Comparison of ENCODE assay signal across 8 cellular contexts in the genomic region with DNA sequence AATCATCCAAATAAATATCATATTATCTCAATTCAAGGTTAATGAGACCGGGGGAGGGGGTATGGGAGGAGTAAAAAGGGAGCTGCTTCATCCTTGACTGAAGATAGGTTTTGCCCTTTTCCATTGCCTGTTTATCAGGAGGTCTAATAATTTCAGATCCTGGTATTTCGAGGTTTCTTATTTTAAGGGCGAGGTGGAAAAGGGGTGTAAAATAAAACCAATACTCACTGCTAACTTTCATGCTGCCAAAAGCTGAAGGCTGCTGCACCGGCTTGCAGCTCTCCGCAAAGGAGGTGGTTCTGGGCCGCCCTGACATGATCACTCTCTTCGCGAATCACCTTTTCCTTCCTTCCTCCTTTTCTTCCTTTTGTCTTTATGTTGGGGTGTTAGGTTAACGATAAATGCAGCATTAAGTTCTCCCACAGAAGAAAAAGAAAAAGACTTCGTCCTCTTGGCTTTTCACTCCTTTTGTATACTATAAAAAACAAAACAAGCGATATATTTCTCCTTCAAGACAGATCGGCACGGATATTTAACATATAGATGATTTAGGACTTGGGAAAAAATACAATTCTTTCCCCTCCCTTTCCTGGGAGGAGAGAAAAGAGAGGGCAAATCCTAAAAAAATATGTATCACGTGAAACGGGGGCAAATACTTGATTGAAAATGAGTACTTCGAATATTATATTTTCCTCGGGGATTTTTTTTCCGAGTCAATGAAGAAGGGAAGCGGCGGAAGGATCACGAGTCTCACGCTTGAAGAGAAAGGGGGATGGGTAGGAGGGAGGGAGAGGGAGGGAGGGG. TPM values are rescaled to one million over a fixed set of nuclear protein-coding genes. Genes with fewer than 3 reads are reported as not detected.
DNase-seq lines count a peak whose midpoint lies in the region; ATAC-seq and TF ChIP-seq lines count a peak whose summit lies in the region.

No MANE protein-coding gene starts in this region.

- no peak overlapping the region for H2BK20ac ChIP-seq in IMR-90 (ENCODE audit: low read depth, low read length)

- H3K4me3 ChIP-seq in IMR-90 (ENCODE audit: insufficient read depth, low read depth, low read length): peak overlapping the region; percentile 79
- H3K4me3 ChIP-seq in fibroblast of lung (replicated peaks in 1 of 4; ENCODE audit: control extremely low read depth in 1 of 4, insufficient read depth in 1 of 4, low read depth in 3 of 4, low read length in 4 of 4): peak overlapping the region; percentile 77 to 98 (median 86)
- H3K4me3 ChIP-seq in ovary: peak overlapping the region; percentile 97

- H3K27me3 ChIP-seq in IMR-90 (ENCODE audit: control insufficient read depth, insufficient read depth, low read length) (no peaks in the 10 kb centered on the region), fibroblast of lung (ENCODE audit: control insufficient read depth, insufficient read depth, low read length) (no peaks in the 10 kb centered on the region), ovary (no peaks in the 10 kb centered on the region)

- intact Hi-C loops in IMR-90 (cut with micrococcal nuclease): loop anchor here (1.0 to 10.0 kb wide), 5 partner anchors 84 to 464 kb away; no protein-coding TSS in a partner anchor
- intact Hi-C loops in ovary (cut with DNase I): loop anchor here in 1 of 4 donors (10.0 kb wide), 1 partner anchor 261 kb away; no protein-coding TSS in a partner anchor

- H2BK120ac ChIP-seq in IMR-90 (ENCODE audit: low read depth, low read length): 0 out of 2 replicates have a peak overlapping the region, but pooled peaks have one; percentile 9

- ATAC-seq in IMR-90 (ENCODE audit: low read depth) (no peak), GM19328 (IDR thresholded peaks at IDR 0.05; ENCODE audit: unreplicated experiment) (no peak), GM21381 (IDR thresholded peaks at IDR 0.05; ENCODE audit: unreplicated experiment) (no peak), HG03196 (IDR thresholded peaks at IDR 0.05; ENCODE audit: unreplicated experiment) (no peak)

- TF ChIP-seq POLR2A in IMR-90 (IDR thresholded peaks at IDR 0.05; ENCODE audit: low read depth, low read length) (no peak), ovary (IDR thresholded peaks at IDR 0.05) (no peak)

- H3K36me3 ChIP-seq in IMR-90 (ENCODE audit: control insufficient read depth, insufficient read depth, low read length): no peaks in the 10 kb centered on the region
- no peaks in the 10 kb centered on the region for H3K36me3 ChIP-seq in fibroblast of lung (ENCODE audit: control insufficient read depth, insufficient read depth, low read length)
- H3K36me3 ChIP-seq in ovary: no peaks in the 10 kb centered on the region

- TF ChIP-seq EP300 in ovary (IDR thresholded peaks at IDR 0.05): no peak

- peak overlapping the region; percentile 66 for H3K14ac ChIP-seq in IMR-90 (replicated peaks; ENCODE audit: low read depth, low read length)

- H4K20me1 ChIP-seq in IMR-90 (ENCODE audit: insufficient read depth, low read length): peaks cover 48% of the 10 kb centered on the region
- peaks cover 12% of the 10 kb centered on the region for H4K20me1 ChIP-seq in fibroblast of lung (ENCODE audit: control insufficient read depth, extremely low read depth, insufficient read depth, low read length)

- H3K9me3 ChIP-seq in IMR-90 (ENCODE audit: control insufficient read depth, insufficient read depth, low read length) (no peaks in the 10 kb centered on the region), fibroblast of lung (ENCODE audit: control insufficient read depth, insufficient read depth, low read depth, low read length) (no peaks in the 10 kb centered on the region), ovary (no peaks in the 10 kb centered on the region)

- H3K56ac ChIP-seq in IMR-90 (ENCODE audit: extremely low read depth, insufficient read depth, low read length): peak overlapping the region; percentile 79

- peak overlapping the region; percentile 66 for H3K23ac ChIP-seq in IMR-90 (ENCODE audit: low read depth, low read length)

- H2AK5ac ChIP-seq in IMR-90 (ENCODE audit: low read depth, low read length): no peak overlapping the region

- DNase-seq in Daoy (ENCODE audit: low read depth) (peak; percentile 20), IMR-90 (peak; percentile 85), fibroblast of lung (ENCODE audit: low read depth in 2 of 2) (peak; percentile 89 to 93), ovary (peak in 4 of 5 donors; percentile 25 to 77 (median 35))

- peaks cover 2% of the 10 kb centered on the region; the same call in 1 of the 2 replicates for H3K9me1 ChIP-seq in IMR-90 (ENCODE audit: insufficient read depth, low read length)

- peak overlapping the region; percentile 90 for H2BK5ac ChIP-seq in IMR-90 (ENCODE audit: low read depth, low read length, poor library complexity, severe bottlenecking)

- BruUV-seq in IMR-90 (replicated peaks; lab: Mats Ljungman, UMichigan): no TSS peak

- peak overlapping the region; percentile 95 for H3K27ac ChIP-seq in IMR-90 (ENCODE audit: insufficient read depth, low read length)
- peak overlapping the region; percentile 100 for H3K27ac ChIP-seq in VCaP
- H3K27ac ChIP-seq in fibroblast of lung (ENCODE audit: insufficient read depth, low read length): peak overlapping the region; percentile 99
- peak overlapping the region; percentile 91 to 97 for H3K27ac ChIP-seq in ovary

- H3K79me2 ChIP-seq in fibroblast of lung (ENCODE audit: control insufficient read depth, insufficient read depth, low read length): peaks cover 62% of the 10 kb centered on the region

- CTCF ChIA-PET in IMR-90 (lab: Yijun Ruan, JAX): interaction anchor here (0.6 kb wide), 1 partner anchor 410 kb away, joined by 5 read pairs; no protein-coding TSS in a partner anchor

- H2BK15ac ChIP-seq in IMR-90 (ENCODE audit: low read depth, low read length): no peak overlapping the region

- dilution Hi-C loops in IMR-90 (cut with HindIII; ENCODE audit: low sequenced_read_pairs, unreplicated experiment): no loop called here

- peak overlapping the region; percentile 58 for H3K4ac ChIP-seq in IMR-90 (ENCODE audit: low read depth, low read length)

- peak overlapping the region; percentile 66; the same call in 1 of the 2 replicates for H3K18ac ChIP-seq in IMR-90 (ENCODE audit: low read depth, low read length)

- no peak; the same call in 1 of the 2 replicates for TF ChIP-seq RAD21 in IMR-90 (IDR thresholded peaks at IDR 0.05; ENCODE audit: low read length)

- H4K91ac ChIP-seq in IMR-90 (ENCODE audit: insufficient read depth, low read depth, low read length): no peak overlapping the region

- peak overlapping the region; percentile 90 for H2AFZ ChIP-seq in IMR-90 (replicated peaks; ENCODE audit: low read length, poor library complexity)
- H2AFZ ChIP-seq in fibroblast of lung (ENCODE audit: low read length): no peak overlapping the region

- H4K8ac ChIP-seq in IMR-90 (ENCODE audit: low read depth in 2 of 2, low read length in 2 of 2): peak overlapping the region in 1 of 2 experiments; percentile 42; a peak in 1 of 4 replicates

- H4K5ac ChIP-seq in IMR-90 (ENCODE audit: low read depth, low read length): no peak overlapping the region; the same call in 1 of the 2 replicates

- H3K4me2 ChIP-seq in IMR-90 (ENCODE audit: low read depth, low read length): peak overlapping the region; percentile 89
- peak overlapping the region; percentile 76 for H3K4me2 ChIP-seq in fibroblast of lung (ENCODE audit: extremely low read depth, insufficient read depth, low read length)

- H3K9ac ChIP-seq in IMR-90 (ENCODE audit: low read depth, low read length) (peak overlapping the region; percentile 92), fibroblast of lung (ENCODE audit: insufficient read depth, low read length) (peak overlapping the region; percentile 80)

- H3K4me1 ChIP-seq in IMR-90 (ENCODE audit: control insufficient read depth, insufficient read depth, low read length) (peaks cover 5% of the 10 kb centered on the region), fibroblast of lung (ENCODE audit: control insufficient read depth, extremely low read depth, insufficient read depth, low read length) (no peaks in the 10 kb centered on the region), ovary (ENCODE audit: insufficient read depth) (peaks cover 7% of the 10 kb centered on the region)

- peaks cover 5 to 29% of the 10 kb centered on the region in 2 experiments for H3K79me1 ChIP-seq in IMR-90 (ENCODE audit: low read depth in 1 of 2, low read length in 2 of 2)

- TF ChIP-seq CTCF in IMR-90 (conservative IDR thresholded peaks at IDR 0.05; ENCODE audit: low read depth, low read length) (no peak), VCaP (conservative IDR thresholded peaks at IDR 0.05) (no peak), fibroblast of lung (conservative IDR thresholded peaks at IDR 0.05 in 1 of 2, IDR thresholded peaks at IDR 0.05 in 1 of 2; ENCODE audit: low read depth in 1 of 2, low read length in 2 of 2) (no peak), ovary (IDR thresholded peaks at IDR 0.05) (no peak)

- POLR2A ChIA-PET in IMR-90 (lab: Charles Lee; ENCODE audit: unreplicated experiment): interaction anchor here (0.8 kb wide), 1 partner anchor 146 kb away, joined by 4 read pairs; no protein-coding TSS in a partner anchor

- WGBS in IMR-90 (ENCODE audit: extremely low coverage in 2 of 2, insufficient read length in 1 of 2), 2 experiments: no CpG with 5 or more reads among the region's 22 CpGs
- WGBS in ovary, 3 donors: 0% methylated on average over 22 of the region's 22 CpGs

- H2AK9ac ChIP-seq in IMR-90 (replicated peaks; ENCODE audit: low read depth, low read length, poor library complexity): peak overlapping the region; percentile 85

- in situ Hi-C loops in IMR-90 (cut with MboI; ENCODE audit: low sequenced_read_pairs): no loop called here

TF ChIP-seq in IMR-90, 13 proteins besides CTCF, POLR2A, EP300 and RAD21:
- TF ChIP-seq BHLHE40 (IDR thresholded peaks at IDR 0.05; ENCODE audit: low read depth, low read length): 0 out of 2 replicates have a peak, but pooled peaks have one; percentile 14
- TF ChIP-seq MAZ (IDR thresholded peaks at IDR 0.05; ENCODE audit: borderline replicate concordance, low read depth, low read length): no peak; the same call in 1 of the 2 replicates

RNA-seq across cellular contexts. Expression of gene GSK3B, which starts 0.9 kb away (rescaled TPM):
- total RNA-seq in Daoy (2014; rRNA removed; shearing (Covaris generic)): 53.7 and 56.2 TPM in 2 replicates
- 33.2 and 39.7 TPM in 2 replicates for total RNA-seq in IMR-90 (2012; rRNA removed)
- 19.2 and 21.4 TPM in 2 replicates for polyA plus RNA-seq in IMR-90 (2012; rRNA removed)
- polyA plus RNA-seq in IMR-90 (2012; cell fraction: cytosol; rRNA removed): 5.4 and 7.8 TPM in 2 replicates
- polyA plus RNA-seq in IMR-90 (2012; cell fraction: nucleus; rRNA removed; ENCODE audit: low replicate concordance): 2.7 and 13.0 TPM in 2 replicates
- 37.3 and 37.5 TPM in 2 replicates for total RNA-seq in fibroblast of lung
- polyA plus RNA-seq in fibroblast of lung: 39.5 and 44.8 TPM in 2 replicates
- polyA plus RNA-seq in fibroblast of lung (2012): 23.8 and 27.0 TPM in 2 replicates
- polyA minus RNA-seq in fibroblast of lung (ENCODE audit: low replicate concordance): 34.3 and 35.1 TPM in 2 replicates
- 10 to 100 TPM; 16.0 to 38.4 (median 27.9) TPM for total RNA-seq in ovary
- 10 to 100 TPM in 1 of 2 donors, 1 to 10 TPM in 1; 8.3 to 24.3 TPM for polyA plus RNA-seq in ovary

Comparison
In these comparisons a context has a peak if more than half of its experiments do, and no peak if none do; other contexts are left out.
1. DNase-seq: peak in every context shown above with its lines; median percentile 91 in fibroblast of lung; 85 in IMR-90; 35 in ovary; 20 in Daoy.